In the genomic region with DNA sequence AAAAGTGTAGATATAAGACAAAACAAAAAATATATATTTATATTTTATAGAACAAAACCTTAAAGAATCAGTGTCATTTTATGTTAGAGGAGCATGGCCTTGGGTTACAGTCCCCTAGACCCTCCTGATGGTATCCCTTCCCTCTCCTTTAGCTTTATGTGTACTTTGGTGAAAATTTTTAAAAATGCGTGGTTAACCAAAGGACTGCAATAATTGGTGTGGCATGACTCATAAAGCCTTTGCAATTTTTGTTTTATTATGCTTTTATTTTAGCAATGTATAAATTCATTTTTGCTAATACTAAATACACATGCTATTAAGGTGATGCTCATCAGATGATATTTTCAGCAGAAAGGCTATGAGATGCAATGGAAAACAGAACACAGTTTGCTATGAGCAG, we compare ENCODE assay signal across 20 cellular contexts.
A peak's percentile ranks its signal among the peaks of the same experiment; 100 is the strongest.
DNase-seq lines count a peak whose midpoint lies in the region; ATAC-seq and TF ChIP-seq lines count a peak whose summit lies in the region.
"Had no signal": no experiment of that assay in that cellular context is flagged by ENCODE, and none has a peak within 500 bp of the region (broad histone marks: within the 10 kb centered on the region; RNA-seq: fewer than 3 reads in every experiment).

No MANE protein-coding gene starts in this region.

- in situ Hi-C loops in IMR-90 (cut with MboI; ENCODE audit: low sequenced_read_pairs): no loop called here

- H2AK9ac ChIP-seq in IMR-90 (replicated peaks; ENCODE audit: low read depth, low read length, poor library complexity): no peak overlapping the region

- no peak overlapping the region for H3K56ac ChIP-seq in IMR-90 (ENCODE audit: extremely low read depth, insufficient read depth, low read length)

- no peak overlapping the region for H4K8ac ChIP-seq in IMR-90 (ENCODE audit: low read depth in 2 of 2, low read length in 2 of 2)

- H3K23ac ChIP-seq in IMR-90 (ENCODE audit: low read depth, low read length): no peak overlapping the region

- no TSS peak for BruUV-seq in IMR-90 (replicated peaks; lab: Mats Ljungman, UMichigan)

- intact Hi-C loops in IMR-90 (cut with micrococcal nuclease): no loop called here

- no peak for TF ChIP-seq POLR2A in IMR-90 (IDR thresholded peaks at IDR 0.05; ENCODE audit: low read depth, low read length)

- H4K5ac ChIP-seq in IMR-90 (ENCODE audit: low read depth, low read length): no peak overlapping the region

- H2BK15ac ChIP-seq in IMR-90 (ENCODE audit: low read depth, low read length): no peak overlapping the region

- H2BK20ac ChIP-seq in IMR-90 (ENCODE audit: low read depth, low read length): no peak overlapping the region

- ATAC-seq in IMR-90 (ENCODE audit: low read depth): no peak
- ATAC-seq in GM21515 (IDR thresholded peaks at IDR 0.05; ENCODE audit: unreplicated experiment): no peak
- ATAC-seq: GM23338, K562 had no signal

- H2BK5ac ChIP-seq in IMR-90 (ENCODE audit: low read depth, low read length, poor library complexity, severe bottlenecking): no peak overlapping the region

- dilution Hi-C loops in IMR-90 (cut with HindIII; ENCODE audit: low sequenced_read_pairs, unreplicated experiment): no loop called here

- H3K14ac ChIP-seq in IMR-90 (replicated peaks; ENCODE audit: low read depth, low read length): no peak overlapping the region

- TF ChIP-seq RAD21 in IMR-90 (IDR thresholded peaks at IDR 0.05; ENCODE audit: low read length): no peak

- POLR2A ChIA-PET in IMR-90 (lab: Charles Lee; ENCODE audit: unreplicated experiment): no interaction called here

- no peak overlapping the region for H3K4ac ChIP-seq in IMR-90 (ENCODE audit: low read depth, low read length)

- H3K4me2 ChIP-seq in IMR-90 (ENCODE audit: low read depth, low read length): peak overlapping the region; percentile 44; the same call in 1 of the 2 replicates
- H3K4me2 ChIP-seq: GM23338 had no signal

- CTCF ChIA-PET in IMR-90 (lab: Yijun Ruan, JAX): no interaction called here

- no peak overlapping the region for H2AK5ac ChIP-seq in IMR-90 (ENCODE audit: low read depth, low read length)

- no peaks in the 10 kb centered on the region for H3K9me3 ChIP-seq in IMR-90 (ENCODE audit: control insufficient read depth, insufficient read depth, low read length)
- H3K9me3 ChIP-seq in adipocyte (ENCODE audit: control insufficient read depth, low read length): no peaks in the 10 kb centered on the region
- H3K9me3 ChIP-seq: Peyer's patch had no signal

- no peaks in the 10 kb centered on the region for H3K27me3 ChIP-seq in IMR-90 (ENCODE audit: control insufficient read depth, insufficient read depth, low read length)
- no peaks in the 10 kb centered on the region for H3K27me3 ChIP-seq in adipocyte (replicated peaks; ENCODE audit: control insufficient read depth, insufficient read depth, low read length)
- H3K27me3 ChIP-seq: Peyer's patch had no signal

- H3K4me1 ChIP-seq in IMR-90 (ENCODE audit: control insufficient read depth, insufficient read depth, low read length): no peaks in the 10 kb centered on the region; the same call in 1 of the 2 replicates
- H3K4me1 ChIP-seq in adipocyte (ENCODE audit: control insufficient read depth, insufficient read depth, low read length): peaks cover 8% of the 10 kb centered on the region
- H3K4me1 ChIP-seq: Peyer's patch had no signal

- peak; percentile 28 for DNase-seq in IMR-90
- peak; percentile 18 for DNase-seq in adipocyte (ENCODE audit: low read depth)
- DNase-seq in fibroblast of mammary gland (ENCODE audit: low read depth): peak; percentile 14
- no peak for DNase-seq in HuH-7.5 (ENCODE audit: low spot score)
- DNase-seq in NCI-H524 (lab: John Stamatoyannopoulos, UW): no peak
- no peak for DNase-seq in NCI-H82 treated with DMSO at 0.1 percent for 48 hours (lab: John Stamatoyannopoulos, UW; ENCODE audit: unreplicated experiment)
- DNase-seq: ACHN; AML-193; GF-D8; NCI-H1092; NCI-H1436 treated with DMSO at 0.1 percent for 48 hours; NCI-H2029 treated with DMSO at 0.1 percent for 48 hours; NCI-H2171 treated with DMSO at 0.1 percent for 48 hours; NCI-H446 treated with DMSO at 0.1 percent for 48 hours; NK-92 treated with Interleukin-12 subunit alpha and Interleukin-12 subunit beta, amount 100 ng/mL, for 24 hours; Peyer's patch had no signal

- H3K9me1 ChIP-seq in IMR-90 (ENCODE audit: insufficient read depth, low read length): peaks cover 3% of the 10 kb centered on the region; the same call in 1 of the 2 replicates

- WGBS in IMR-90 (ENCODE audit: extremely low coverage in 2 of 2, insufficient read length in 1 of 2), 2 experiments: no CpG with 5 or more reads among the region's 1 CpG

- H4K91ac ChIP-seq in IMR-90 (ENCODE audit: insufficient read depth, low read depth, low read length): no peak overlapping the region

- H3K27ac ChIP-seq in IMR-90 (ENCODE audit: insufficient read depth, low read length): no peak overlapping the region
- H3K27ac ChIP-seq: C4-2B, Peyer's patch had no signal

- H3K79me1 ChIP-seq in IMR-90 (ENCODE audit: low read depth in 1 of 2, low read length in 2 of 2): no peaks in the 10 kb centered on the region

- H4K20me1 ChIP-seq in IMR-90 (ENCODE audit: insufficient read depth, low read length): peaks cover 3% of the 10 kb centered on the region; the same call in 1 of the 2 replicates

- no peak overlapping the region for H3K18ac ChIP-seq in IMR-90 (ENCODE audit: low read depth, low read length)

- H3K9ac ChIP-seq in IMR-90 (ENCODE audit: low read depth, low read length) (no peak overlapping the region), adipocyte (ENCODE audit: low read length) (no peak overlapping the region)

- H3K36me3 ChIP-seq in IMR-90 (ENCODE audit: control insufficient read depth, insufficient read depth, low read length): no peaks in the 10 kb centered on the region
- H3K36me3 ChIP-seq in adipocyte (ENCODE audit: control insufficient read depth, insufficient read depth, low read length, severe bottlenecking): no peaks in the 10 kb centered on the region
- H3K36me3 ChIP-seq: Peyer's patch had no signal

- TF ChIP-seq CTCF in IMR-90 (conservative IDR thresholded peaks at IDR 0.05; ENCODE audit: low read depth, low read length): no peak
- TF ChIP-seq CTCF in fibroblast of mammary gland (conservative IDR thresholded peaks at IDR 0.05; ENCODE audit: control insufficient read depth, insufficient read depth, low read depth, low read length): no peak

- H3K4me3 ChIP-seq in IMR-90 (ENCODE audit: insufficient read depth, low read depth, low read length) (no peak overlapping the region), adipocyte (ENCODE audit: low read length) (no peak overlapping the region), fibroblast of mammary gland (ENCODE audit: control insufficient read depth, low read depth, low read length) (no peak overlapping the region)
- H3K4me3 ChIP-seq: GM23338, K562, Peyer's patch had no signal

- no peak overlapping the region for H2AFZ ChIP-seq in IMR-90 (replicated peaks; ENCODE audit: low read length, poor library complexity)
- H2AFZ ChIP-seq: GM23338 had no signal

- no peak overlapping the region for H2BK120ac ChIP-seq in IMR-90 (ENCODE audit: low read depth, low read length)

TF ChIP-seq in IMR-90, 13 proteins besides CTCF, POLR2A, EP300 and RAD21:
- TF ChIP-seq SMC3 (IDR thresholded peaks at IDR 0.05; ENCODE audit: low read depth, low read length): no peak
- no peak for TF ChIP-seq FOS (IDR thresholded peaks at IDR 0.05; ENCODE audit: low read depth, low read length)
- TF ChIP-seq MAZ (IDR thresholded peaks at IDR 0.05; ENCODE audit: borderline replicate concordance, low read depth, low read length): no peak
- TF ChIP-seq, protein P1, sequence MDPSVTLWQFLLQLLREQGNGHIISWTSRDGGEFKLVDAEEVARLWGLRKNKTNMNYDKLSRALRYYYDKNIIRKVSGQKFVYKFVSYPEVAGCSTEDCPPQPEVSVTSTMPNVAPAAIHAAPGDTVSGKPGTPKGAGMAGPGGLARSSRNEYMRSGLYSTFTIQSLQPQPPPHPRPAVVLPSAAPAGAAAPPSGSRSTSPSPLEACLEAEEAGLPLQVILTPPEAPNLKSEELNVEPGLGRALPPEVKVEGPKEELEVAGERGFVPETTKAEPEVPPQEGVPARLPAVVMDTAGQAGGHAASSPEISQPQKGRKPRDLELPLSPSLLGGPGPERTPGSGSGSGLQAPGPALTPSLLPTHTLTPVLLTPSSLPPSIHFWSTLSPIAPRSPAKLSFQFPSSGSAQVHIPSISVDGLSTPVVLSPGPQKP (IDR thresholded peaks at IDR 0.05; ENCODE audit: borderline replicate concordance, low read depth, low read length): no peak
- no peak for TF ChIP-seq BHLHE40 (IDR thresholded peaks at IDR 0.05; ENCODE audit: low read depth, low read length)
- TF ChIP-seq CEBPB (IDR thresholded peaks at IDR 0.05; ENCODE audit: low read depth, low read length): no peak
- TF ChIP-seq, protein P2, sequence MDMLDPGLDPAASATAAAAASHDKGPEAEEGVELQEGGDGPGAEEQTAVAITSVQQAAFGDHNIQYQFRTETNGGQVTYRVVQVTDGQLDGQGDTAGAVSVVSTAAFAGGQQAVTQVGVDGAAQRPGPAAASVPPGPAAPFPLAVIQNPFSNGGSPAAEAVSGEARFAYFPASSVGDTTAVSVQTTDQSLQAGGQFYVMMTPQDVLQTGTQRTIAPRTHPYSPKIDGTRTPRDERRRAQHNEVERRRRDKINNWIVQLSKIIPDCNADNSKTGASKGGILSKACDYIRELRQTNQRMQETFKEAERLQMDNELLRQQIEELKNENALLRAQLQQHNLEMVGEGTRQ (IDR thresholded peaks at IDR 0.05; ENCODE audit: low read depth, low read length): no peak
- TF ChIP-seq RCOR1 (IDR thresholded peaks at IDR 0.05; ENCODE audit: insufficient replicate concordance, low read length): no peak
- TF ChIP-seq MAFK (IDR thresholded peaks at IDR 0.05; ENCODE audit: low read depth, low read length): no peak
- TF ChIP-seq MXI1 (IDR thresholded peaks at IDR 0.05; ENCODE audit: borderline replicate concordance, low read depth, low read length): no peak
- TF ChIP-seq NFE2L2 (IDR thresholded peaks at IDR 0.05; ENCODE audit: low read depth, low read length): no peak
- TF ChIP-seq CHD1 (IDR thresholded peaks at IDR 0.05; ENCODE audit: low read depth, low read length): no peak
TF ChIP-seq in IMR-90: peak in this region for 0.

Comparison
In these comparisons a context has a peak if more than half of its experiments do, and no peak if none do; other contexts are left out.
1. DNase-seq: peak in IMR-90 (single experiment), adipocyte (single experiment) and fibroblast of mammary gland (single experiment); none in HuH-7.5 (single experiment), NCI-H524 (0 of 2) and NCI-H82 treated with DMSO at 0.1 percent for 48 hours (single experiment).